Comparison of ENCODE assay signal across 1 cellular context in genomic region chr6:11632795-11633511, GRCh38.
TF ChIP-seq lines count a peak whose summit lies in the region.

No MANE protein-coding gene starts in this region.

TF ChIP-seq in A549, 52 proteins besides CTCF, POLR2A, EP300 and RAD21 (continued from another document):
- TF ChIP-seq ZFP36 (IDR thresholded peaks at IDR 0.05; ENCODE audit: borderline replicate concordance, partially characterized antibody) = no peak
